Comparison of ENCODE assay signal across 1 cellular context in the genomic region with DNA sequence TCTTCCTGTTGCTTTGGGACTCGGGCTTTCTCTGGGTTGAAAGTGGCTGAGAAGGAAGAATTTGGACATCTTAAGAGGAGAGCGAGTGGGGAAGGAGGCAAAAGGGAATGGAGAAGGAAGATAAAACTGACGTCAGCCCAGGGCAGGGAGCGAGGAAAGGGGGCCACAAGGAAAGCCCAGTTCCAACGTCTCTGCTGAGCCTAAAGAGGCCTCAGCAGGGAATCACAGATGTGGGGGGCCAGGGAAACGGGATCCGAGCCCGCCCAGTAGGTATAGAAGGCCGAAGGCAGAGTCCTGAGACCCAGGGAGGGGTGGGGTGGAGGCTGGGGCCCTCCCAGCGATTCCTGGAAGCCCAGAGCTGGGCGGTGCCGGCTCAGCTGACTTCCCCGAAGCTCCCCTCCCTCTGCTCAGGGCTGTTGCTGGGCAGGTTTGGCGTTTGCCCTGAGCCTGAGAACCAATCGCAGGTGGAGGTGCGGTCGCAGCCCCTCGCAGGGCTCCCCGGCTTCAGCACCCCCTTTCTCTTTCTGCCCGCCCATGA.
TF ChIP-seq lines count a peak whose summit lies in the region.

No MANE protein-coding gene starts in this region.

TF ChIP-seq in GM12878, 131 proteins besides CTCF, POLR2A, EP300 and RAD21 (continues in another document):
- TF ChIP-seq, protein P1, sequence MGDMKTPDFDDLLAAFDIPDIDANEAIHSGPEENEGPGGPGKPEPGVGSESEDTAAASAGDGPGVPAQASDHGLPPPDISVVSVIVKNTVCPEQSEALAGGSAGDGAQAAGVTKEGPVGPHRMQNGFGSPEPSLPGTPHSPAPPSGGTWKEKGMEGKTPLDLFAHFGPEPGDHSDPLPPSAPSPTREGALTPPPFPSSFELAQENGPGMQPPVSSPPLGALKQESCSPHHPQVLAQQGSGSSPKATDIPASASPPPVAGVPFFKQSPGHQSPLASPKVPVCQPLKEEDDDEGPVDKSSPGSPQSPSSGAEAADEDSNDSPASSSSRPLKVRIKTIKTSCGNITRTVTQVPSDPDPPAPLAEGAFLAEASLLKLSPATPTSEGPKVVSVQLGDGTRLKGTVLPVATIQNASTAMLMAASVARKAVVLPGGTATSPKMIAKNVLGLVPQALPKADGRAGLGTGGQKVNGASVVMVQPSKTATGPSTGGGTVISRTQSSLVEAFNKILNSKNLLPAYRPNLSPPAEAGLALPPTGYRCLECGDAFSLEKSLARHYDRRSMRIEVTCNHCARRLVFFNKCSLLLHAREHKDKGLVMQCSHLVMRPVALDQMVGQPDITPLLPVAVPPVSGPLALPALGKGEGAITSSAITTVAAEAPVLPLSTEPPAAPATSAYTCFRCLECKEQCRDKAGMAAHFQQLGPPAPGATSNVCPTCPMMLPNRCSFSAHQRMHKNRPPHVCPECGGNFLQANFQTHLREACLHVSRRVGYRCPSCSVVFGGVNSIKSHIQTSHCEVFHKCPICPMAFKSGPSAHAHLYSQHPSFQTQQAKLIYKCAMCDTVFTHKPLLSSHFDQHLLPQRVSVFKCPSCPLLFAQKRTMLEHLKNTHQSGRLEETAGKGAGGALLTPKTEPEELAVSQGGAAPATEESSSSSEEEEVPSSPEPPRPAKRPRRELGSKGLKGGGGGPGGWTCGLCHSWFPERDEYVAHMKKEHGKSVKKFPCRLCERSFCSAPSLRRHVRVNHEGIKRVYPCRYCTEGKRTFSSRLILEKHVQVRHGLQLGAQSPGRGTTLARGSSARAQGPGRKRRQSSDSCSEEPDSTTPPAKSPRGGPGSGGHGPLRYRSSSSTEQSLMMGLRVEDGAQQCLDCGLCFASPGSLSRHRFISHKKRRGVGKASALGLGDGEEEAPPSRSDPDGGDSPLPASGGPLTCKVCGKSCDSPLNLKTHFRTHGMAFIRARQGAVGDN (IDR thresholded peaks at IDR 0.05), result no peak
- peak; percentile 66 for TF ChIP-seq ATF7 (IDR thresholded peaks at IDR 0.05; ENCODE audit: low read depth)
- no peak for TF ChIP-seq MEF2A (IDR thresholded peaks at IDR 0.05; ENCODE audit: insufficient read depth, low read depth, low read length)
- TF ChIP-seq YY1 (IDR thresholded peaks at IDR 0.05; ENCODE audit: low read depth, low read length), result no peak
- 0 out of 2 replicates have a peak, but pooled peaks have one; percentile 24 for TF ChIP-seq BACH1 (IDR thresholded peaks at IDR 0.05; ENCODE audit: borderline replicate concordance)
- TF ChIP-seq KLF5 (IDR thresholded peaks at IDR 0.05; ENCODE audit: partially characterized antibody), result no peak
- no peak for TF ChIP-seq ESRRA (IDR thresholded peaks at IDR 0.05; ENCODE audit: low read length)
- TF ChIP-seq STAT3 (IDR thresholded peaks at IDR 0.05; ENCODE audit: low read depth, low read length), result peak; percentile 99
- TF ChIP-seq, protein P2, sequence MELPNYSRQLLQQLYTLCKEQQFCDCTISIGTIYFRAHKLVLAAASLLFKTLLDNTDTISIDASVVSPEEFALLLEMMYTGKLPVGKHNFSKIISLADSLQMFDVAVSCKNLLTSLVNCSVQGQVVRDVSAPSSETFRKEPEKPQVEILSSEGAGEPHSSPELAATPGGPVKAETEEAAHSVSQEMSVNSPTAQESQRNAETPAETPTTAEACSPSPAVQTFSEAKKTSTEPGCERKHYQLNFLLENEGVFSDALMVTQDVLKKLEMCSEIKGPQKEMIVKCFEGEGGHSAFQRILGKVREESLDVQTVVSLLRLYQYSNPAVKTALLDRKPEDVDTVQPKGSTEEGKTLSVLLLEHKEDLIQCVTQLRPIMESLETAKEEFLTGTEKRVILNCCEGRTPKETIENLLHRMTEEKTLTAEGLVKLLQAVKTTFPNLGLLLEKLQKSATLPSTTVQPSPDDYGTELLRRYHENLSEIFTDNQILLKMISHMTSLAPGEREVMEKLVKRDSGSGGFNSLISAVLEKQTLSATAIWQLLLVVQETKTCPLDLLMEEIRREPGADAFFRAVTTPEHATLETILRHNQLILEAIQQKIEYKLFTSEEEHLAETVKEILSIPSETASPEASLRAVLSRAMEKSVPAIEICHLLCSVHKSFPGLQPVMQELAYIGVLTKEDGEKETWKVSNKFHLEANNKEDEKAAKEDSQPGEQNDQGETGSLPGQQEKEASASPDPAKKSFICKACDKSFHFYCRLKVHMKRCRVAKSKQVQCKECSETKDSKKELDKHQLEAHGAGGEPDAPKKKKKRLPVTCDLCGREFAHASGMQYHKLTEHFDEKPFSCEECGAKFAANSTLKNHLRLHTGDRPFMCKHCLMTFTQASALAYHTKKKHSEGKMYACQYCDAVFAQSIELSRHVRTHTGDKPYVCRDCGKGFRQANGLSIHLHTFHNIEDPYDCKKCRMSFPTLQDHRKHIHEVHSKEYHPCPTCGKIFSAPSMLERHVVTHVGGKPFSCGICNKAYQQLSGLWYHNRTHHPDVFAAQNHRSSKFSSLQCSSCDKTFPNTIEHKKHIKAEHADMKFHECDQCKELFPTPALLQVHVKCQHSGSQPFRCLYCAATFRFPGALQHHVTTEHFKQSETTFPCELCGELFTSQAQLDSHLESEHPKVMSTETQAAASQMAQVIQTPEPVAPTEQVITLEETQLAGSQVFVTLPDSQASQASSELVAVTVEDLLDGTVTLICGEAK (IDR thresholded peaks at IDR 0.05; ENCODE audit: borderline replicate concordance), result peak; percentile 81
- no peak for TF ChIP-seq MTA3 (IDR thresholded peaks at IDR 0.05; ENCODE audit: borderline replicate concordance, low read length)
- TF ChIP-seq NBN (IDR thresholded peaks at IDR 0.05), result peak; percentile 41; the same call in 1 of the 2 replicates
- no peak for TF ChIP-seq BCL3 (IDR thresholded peaks at IDR 0.05; ENCODE audit: borderline replicate concordance, insufficient read depth, low read depth, low read length, poor library complexity, severe bottlenecking)
- TF ChIP-seq, protein P3, sequence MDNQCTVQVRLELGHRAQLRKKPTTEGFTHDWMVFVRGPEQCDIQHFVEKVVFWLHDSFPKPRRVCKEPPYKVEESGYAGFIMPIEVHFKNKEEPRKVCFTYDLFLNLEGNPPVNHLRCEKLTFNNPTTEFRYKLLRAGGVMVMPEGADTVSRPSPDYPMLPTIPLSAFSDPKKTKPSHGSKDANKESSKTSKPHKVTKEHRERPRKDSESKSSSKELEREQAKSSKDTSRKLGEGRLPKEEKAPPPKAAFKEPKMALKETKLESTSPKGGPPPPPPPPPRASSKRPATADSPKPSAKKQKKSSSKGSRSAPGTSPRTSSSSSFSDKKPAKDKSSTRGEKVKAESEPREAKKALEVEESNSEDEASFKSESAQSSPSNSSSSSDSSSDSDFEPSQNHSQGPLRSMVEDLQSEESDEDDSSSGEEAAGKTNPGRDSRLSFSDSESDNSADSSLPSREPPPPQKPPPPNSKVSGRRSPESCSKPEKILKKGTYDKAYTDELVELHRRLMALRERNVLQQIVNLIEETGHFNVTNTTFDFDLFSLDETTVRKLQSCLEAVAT (IDR thresholded peaks at IDR 0.05), result peak; percentile 17; the same call in 1 of the 2 replicates
- TF ChIP-seq, protein P4, sequence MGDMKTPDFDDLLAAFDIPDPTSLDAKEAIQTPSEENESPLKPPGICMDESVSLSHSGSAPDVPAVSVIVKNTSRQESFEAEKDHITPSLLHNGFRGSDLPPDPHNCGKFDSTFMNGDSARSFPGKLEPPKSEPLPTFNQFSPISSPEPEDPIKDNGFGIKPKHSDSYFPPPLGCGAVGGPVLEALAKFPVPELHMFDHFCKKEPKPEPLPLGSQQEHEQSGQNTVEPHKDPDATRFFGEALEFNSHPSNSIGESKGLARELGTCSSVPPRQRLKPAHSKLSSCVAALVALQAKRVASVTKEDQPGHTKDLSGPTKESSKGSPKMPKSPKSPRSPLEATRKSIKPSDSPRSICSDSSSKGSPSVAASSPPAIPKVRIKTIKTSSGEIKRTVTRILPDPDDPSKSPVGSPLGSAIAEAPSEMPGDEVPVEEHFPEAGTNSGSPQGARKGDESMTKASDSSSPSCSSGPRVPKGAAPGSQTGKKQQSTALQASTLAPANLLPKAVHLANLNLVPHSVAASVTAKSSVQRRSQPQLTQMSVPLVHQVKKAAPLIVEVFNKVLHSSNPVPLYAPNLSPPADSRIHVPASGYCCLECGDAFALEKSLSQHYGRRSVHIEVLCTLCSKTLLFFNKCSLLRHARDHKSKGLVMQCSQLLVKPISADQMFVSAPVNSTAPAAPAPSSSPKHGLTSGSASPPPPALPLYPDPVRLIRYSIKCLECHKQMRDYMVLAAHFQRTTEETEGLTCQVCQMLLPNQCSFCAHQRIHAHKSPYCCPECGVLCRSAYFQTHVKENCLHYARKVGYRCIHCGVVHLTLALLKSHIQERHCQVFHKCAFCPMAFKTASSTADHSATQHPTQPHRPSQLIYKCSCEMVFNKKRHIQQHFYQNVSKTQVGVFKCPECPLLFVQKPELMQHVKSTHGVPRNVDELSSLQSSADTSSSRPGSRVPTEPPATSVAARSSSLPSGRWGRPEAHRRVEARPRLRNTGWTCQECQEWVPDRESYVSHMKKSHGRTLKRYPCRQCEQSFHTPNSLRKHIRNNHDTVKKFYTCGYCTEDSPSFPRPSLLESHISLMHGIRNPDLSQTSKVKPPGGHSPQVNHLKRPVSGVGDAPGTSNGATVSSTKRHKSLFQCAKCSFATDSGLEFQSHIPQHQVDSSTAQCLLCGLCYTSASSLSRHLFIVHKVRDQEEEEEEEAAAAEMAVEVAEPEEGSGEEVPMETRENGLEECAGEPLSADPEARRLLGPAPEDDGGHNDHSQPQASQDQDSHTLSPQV (IDR thresholded peaks at IDR 0.05), result no peak
- no peak for TF ChIP-seq EZH2 (IDR thresholded peaks at IDR 0.05; ENCODE audit: borderline replicate concordance, control insufficient read depth, low read depth, low read length)
- no peak for TF ChIP-seq FOXK2 (IDR thresholded peaks at IDR 0.05)
- TF ChIP-seq ZNF217 (IDR thresholded peaks at IDR 0.05), result no peak
- 0 out of 2 replicates have a peak, but pooled peaks have one; percentile 1 for TF ChIP-seq SMAD5 (IDR thresholded peaks at IDR 0.05; ENCODE audit: low read depth)
- no peak for TF ChIP-seq EED (IDR thresholded peaks at IDR 0.05; ENCODE audit: low read depth)
- no peak for TF ChIP-seq SREBF2 (IDR thresholded peaks at IDR 0.05; ENCODE audit: low read length)
- peak; percentile 57; the same call in 1 of the 2 replicates for TF ChIP-seq POLR2AphosphoS5 (IDR thresholded peaks at IDR 0.05; ENCODE audit: low read length)
- TF ChIP-seq BCL11A (IDR thresholded peaks at IDR 0.05; ENCODE audit: low read depth, low read length), result no peak
- TF ChIP-seq BHLHE40 (IDR thresholded peaks at IDR 0.05; ENCODE audit: borderline replicate concordance in 1 of 2, low read depth in 2 of 2, low read length in 1 of 2), result peak; percentile 43 to 68; a peak in 3 of 4 replicates
- TF ChIP-seq HDAC6 (IDR thresholded peaks at IDR 0.05; ENCODE audit: unreplicated experiment), result no peak
- TF ChIP-seq SREBF1 (IDR thresholded peaks at IDR 0.05; ENCODE audit: low read length), result no peak
- no peak for TF ChIP-seq ZNF274 (IDR thresholded peaks at IDR 0.05; ENCODE audit: insufficient read depth, insufficient read length)
- TF ChIP-seq, protein P5, sequence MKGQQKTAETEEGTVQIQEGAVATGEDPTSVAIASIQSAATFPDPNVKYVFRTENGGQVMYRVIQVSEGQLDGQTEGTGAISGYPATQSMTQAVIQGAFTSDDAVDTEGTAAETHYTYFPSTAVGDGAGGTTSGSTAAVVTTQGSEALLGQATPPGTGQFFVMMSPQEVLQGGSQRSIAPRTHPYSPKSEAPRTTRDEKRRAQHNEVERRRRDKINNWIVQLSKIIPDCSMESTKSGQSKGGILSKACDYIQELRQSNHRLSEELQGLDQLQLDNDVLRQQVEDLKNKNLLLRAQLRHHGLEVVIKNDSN (IDR thresholded peaks at IDR 0.05; ENCODE audit: borderline replicate concordance, extremely low read length, insufficient read depth, low read depth, low read length), result peak; percentile 58
- peak; percentile 97 for TF ChIP-seq RFX5 (IDR thresholded peaks at IDR 0.05; ENCODE audit: low read depth, low read length)
- no peak for TF ChIP-seq PML (IDR thresholded peaks at IDR 0.05; ENCODE audit: low read length)
- no peak for TF ChIP-seq STAT1 (conservative IDR thresholded peaks at IDR 0.05)
- no peak for TF ChIP-seq E2F8 (IDR thresholded peaks at IDR 0.05; ENCODE audit: low read depth, partially characterized antibody)
- no peak for TF ChIP-seq NRF1 (conservative IDR thresholded peaks at IDR 0.05; ENCODE audit: low read depth, low read length)
- TF ChIP-seq E4F1 (IDR thresholded peaks at IDR 0.05; ENCODE audit: borderline replicate concordance, partially characterized antibody), result no peak
